In genomic region chr1:160656737-160657476, GRCh38 we compare ENCODE assay signal across 1 cellular context.
TF ChIP-seq lines count a peak whose summit lies in the region.

No MANE protein-coding gene starts in this region.

TF ChIP-seq in GM12878, 131 proteins besides CTCF, POLR2A, EP300 and RAD21:
- TF ChIP-seq ZBTB4 (CRISPR knock-in tag; IDR thresholded peaks at IDR 0.05) (no peak), RUNX3 (IDR thresholded peaks at IDR 0.05; ENCODE audit: low read length) (peak; percentile 44; the same call in 1 of the 2 replicates), ETV6 (conservative IDR thresholded peaks at IDR 0.05 in 1 of 2, IDR thresholded peaks at IDR 0.05 in 1 of 2; ENCODE audit: borderline replicate concordance in 1 of 2, low read depth in 1 of 2) (0 out of 4 replicates have a peak, but pooled peaks of 1 of the 2 experiments have one; percentile 32), NFIC (IDR thresholded peaks at IDR 0.05; ENCODE audit: low read depth, low read length) (no peak), ATF2 (IDR thresholded peaks at IDR 0.05; ENCODE audit: low read length) (0 out of 2 replicates have a peak, but pooled peaks have one; percentile 27)
TF ChIP-seq in GM12878: peak in this region for 3.
